ENCODE assay signal across 8 cellular contexts in genomic region chr7:4739528-4739992, GRCh38. TPM values are rescaled to one million over a fixed set of nuclear protein-coding genes. Genes with fewer than 3 reads are reported as not detected.
DNase-seq lines count a peak whose midpoint lies in the region; ATAC-seq and TF ChIP-seq lines count a peak whose summit lies in the region.

No MANE protein-coding gene starts in this region.

- peaks cover 33% of the 10 kb centered on the region for H3K36me3 Mint-ChIP-seq in endodermal cell (ENCODE audit: low read depth)
- H3K36me3 Mint-ChIP-seq in natural killer cell treated with Interleukin-12 subunit alpha and Interleukin-12 subunit beta and Interleukin-15 and Interleukin-18, amount 100 ng/mL, for 72 hours = no peaks in the 10 kb centered on the region

- H3K4me3 ChIP-seq in endodermal cell (ENCODE audit: low read length) = peak overlapping the region; percentile 72

- H3K4me1 ChIP-seq in endodermal cell (ENCODE audit: control insufficient read depth, insufficient read depth, low read length) = peaks cover 20% of the 10 kb centered on the region

- peak overlapping the region; percentile 97 for H3K27ac Mint-ChIP-seq in endodermal cell
- peak overlapping the region; percentile 37 to 82 for H3K27ac Mint-ChIP-seq in natural killer cell treated with Interleukin-12 subunit alpha and Interleukin-12 subunit beta and Interleukin-15 and Interleukin-18, amount 100 ng/mL, for 72 hours

- peak; percentile 16 to 47 for DNase-seq in activated CD4-positive, alpha-beta T cell treated with anti-CD3 and anti-CD28 coated beads, Interleukin-2, amount 50 U/mL, for 48 hours
- peak; percentile 76 for DNase-seq in endodermal cell
- no peak for DNase-seq in natural killer cell treated with Interleukin-12 subunit alpha and Interleukin-12 subunit beta and Interleukin-15 and Interleukin-18, amount 100 ng/mL, for 72 hours (ENCODE audit: low spot score)
- DNase-seq in NCI-H1105 treated with DMSO at 0.1 percent for 48 hours (lab: John Stamatoyannopoulos, UW) = no peak
- no peak for DNase-seq in NCI-H526 treated with DMSO at 0.1 percent for 48 hours (lab: John Stamatoyannopoulos, UW)

- peak; percentile 49 for TF ChIP-seq CTCF in endodermal cell (conservative IDR thresholded peaks at IDR 0.05)

- WGBS in endodermal cell (ENCODE audit: insufficient coverage in 1 of 2, insufficient read length in 1 of 2), 2 experiments = 64 to 67% methylated on average over 15 to 16 of the region's 16 CpGs

- no peaks in the 10 kb centered on the region for H3K27me3 ChIP-seq in endodermal cell (ENCODE audit: control insufficient read depth, insufficient read depth, low read length, poor library complexity, severe bottlenecking)

- H3K27me3 Mint-ChIP-seq in endodermal cell (ENCODE audit: insufficient read depth) = no peaks in the 10 kb centered on the region
- no peaks in the 10 kb centered on the region for H3K27me3 Mint-ChIP-seq in natural killer cell treated with Interleukin-12 subunit alpha and Interleukin-12 subunit beta and Interleukin-15 and Interleukin-18, amount 100 ng/mL, for 72 hours

- H3K9me3 ChIP-seq in KOPT-K1 (ENCODE audit: insufficient read depth, low read length, poor library complexity, severe bottlenecking) = no peaks in the 10 kb centered on the region
- H3K9me3 ChIP-seq in endodermal cell (ENCODE audit: control insufficient read depth, low read length) = no peaks in the 10 kb centered on the region

- peak overlapping the region; percentile 48 for H3K27ac ChIP-seq in KOPT-K1 (ENCODE audit: low read depth, low read length, poor library complexity, severe bottlenecking)
- peak overlapping the region; percentile 88 for H3K27ac ChIP-seq in endodermal cell (ENCODE audit: low read depth, low read length)

- H3K4me3 Mint-ChIP-seq in endodermal cell = peak overlapping the region; percentile 40
- H3K4me3 Mint-ChIP-seq in natural killer cell treated with Interleukin-12 subunit alpha and Interleukin-12 subunit beta and Interleukin-15 and Interleukin-18, amount 100 ng/mL, for 72 hours = no peak overlapping the region

- H3K36me3 ChIP-seq in KOPT-K1 (ENCODE audit: insufficient read depth, low read length) (peaks cover 35% of the 10 kb centered on the region; the same call in 1 of the 2 replicates), endodermal cell (ENCODE audit: control insufficient read depth, insufficient read depth, low read length) (peaks cover 31% of the 10 kb centered on the region)

- H3K9ac ChIP-seq in endodermal cell (ENCODE audit: extremely low read depth, low read length, poor library complexity, severe bottlenecking) = peak overlapping the region; percentile 76

- no peaks in the 10 kb centered on the region for H3K9me3 Mint-ChIP-seq in endodermal cell
- no peaks in the 10 kb centered on the region for H3K9me3 Mint-ChIP-seq in natural killer cell treated with Interleukin-12 subunit alpha and Interleukin-12 subunit beta and Interleukin-15 and Interleukin-18, amount 100 ng/mL, for 72 hours

- H3K4me1 Mint-ChIP-seq in endodermal cell = peaks cover 39% of the 10 kb centered on the region
- H3K4me1 Mint-ChIP-seq in natural killer cell treated with Interleukin-12 subunit alpha and Interleukin-12 subunit beta and Interleukin-15 and Interleukin-18, amount 100 ng/mL, for 72 hours (ENCODE audit: low read depth in 2 of 2) = peaks cover 30 to 34% of the 10 kb centered on the region in 2 donors

- ATAC-seq in natural killer cell treated with Interleukin-12 subunit alpha and Interleukin-12 subunit beta and Interleukin-15 and Interleukin-18, amount 100 ng/mL, for 72 hours = no peak
- ATAC-seq in GM18868 (IDR thresholded peaks at IDR 0.05; ENCODE audit: unreplicated experiment) = no peak
- no peak for ATAC-seq in GM21825 (IDR thresholded peaks at IDR 0.05; ENCODE audit: unreplicated experiment)

RNA-seq across cellular contexts. Expression of gene AP5Z1, which starts 35.9 kb away (rescaled TPM):
- total RNA-seq in endodermal cell = 10 to 100 TPM; 31.0 to 34.7 TPM
- 13.7 TPM for polyA plus RNA-seq in endodermal cell (2013, experiment 1 of 2)
- polyA plus RNA-seq in endodermal cell (2013, experiment 2 of 2) = 13.7 TPM
- 10 to 100 TPM; 87.3 to 99.4 TPM for total RNA-seq in natural killer cell treated with Interleukin-12 subunit alpha and Interleukin-12 subunit beta and Interleukin-15 and Interleukin-18, amount 100 ng/mL, for 72 hours

RNA-seq across cellular contexts. Expression of gene FOXK1, which starts 57.5 kb away (rescaled TPM):
- 10 to 100 TPM; 36.9 to 43.4 TPM for total RNA-seq in endodermal cell
- polyA plus RNA-seq in endodermal cell (2013, experiment 1 of 2) = 14.9 TPM
- polyA plus RNA-seq in endodermal cell (2013, experiment 2 of 2) = 13.9 TPM
- total RNA-seq in natural killer cell treated with Interleukin-12 subunit alpha and Interleukin-12 subunit beta and Interleukin-15 and Interleukin-18, amount 100 ng/mL, for 72 hours = 10 to 100 TPM; 35.6 to 48.1 TPM

Comparison
In these comparisons a context has a peak if more than half of its experiments do, and no peak if none do; other contexts are left out.
1. DNase-seq: peak in activated CD4-positive, alpha-beta T cell treated with anti-CD3 and anti-CD28 coated beads, Interleukin-2, amount 50 U/mL, for 48 hours (2 of 2) and endodermal cell (single experiment); none in natural killer cell treated with Interleukin-12 subunit alpha and Interleukin-12 subunit beta and Interleukin-15 and Interleukin-18, amount 100 ng/mL, for 72 hours (single experiment), NCI-H1105 treated with DMSO at 0.1 percent for 48 hours (single experiment) and NCI-H526 treated with DMSO at 0.1 percent for 48 hours (single experiment).